Comparison of ENCODE assay signal across 10 cellular contexts in genomic region chr20:25297141-25297905, GRCh38. TPM values are rescaled to one million over a fixed set of nuclear protein-coding genes. Genes with fewer than 3 reads are reported as not detected.
DNase-seq lines count a peak whose midpoint lies in the region; ATAC-seq lines count a peak whose summit lies in the region.
"Had no signal": no experiment of that assay in that cellular context is flagged by ENCODE, and none has a peak within 500 bp of the region (broad histone marks: within the 10 kb centered on the region; RNA-seq: fewer than 3 reads in every experiment).

No MANE protein-coding gene starts in this region.

- H3K36me3 ChIP-seq in mucosa of rectum (ENCODE audit: control insufficient read depth in 2 of 2, insufficient read depth in 2 of 2, low read length in 2 of 2) = peaks cover 44 to 55% of the 10 kb centered on the region in 2 donors

- H3K4me3 Mint-ChIP-seq in T-helper 17 cell = no peak overlapping the region
- H3K4me3 Mint-ChIP-seq: activated CD4-positive, alpha-beta T cell treated with anti-CD3 and anti-CD28 coated beads, Interleukin-2, amount 10 ng/mL, durations not matched to agents 24 days and 14 days had no signal

- no peaks in the 10 kb centered on the region for H3K27me3 ChIP-seq in mucosa of rectum (ENCODE audit: control insufficient read depth in 2 of 2, insufficient read depth in 2 of 2, low read length in 2 of 2)

- DNase-seq in DMS53 (lab: John Stamatoyannopoulos, UW) (no peak), T-helper 17 cell (no peak)
- DNase-seq in NK-92 treated with Interleukin-12 subunit alpha and Interleukin-12 subunit beta, amount 100 ng/mL, for 24 hours (lab: John Stamatoyannopoulos, UW) = no peak

- H3K9me3 ChIP-seq in mucosa of rectum (ENCODE audit: control insufficient read depth in 2 of 2, low read length in 2 of 2) (no peaks in the 10 kb centered on the region), T-helper 17 cell (ENCODE audit: control insufficient read depth, low read length, poor library complexity, severe bottlenecking) (no peaks in the 10 kb centered on the region)

- no peak overlapping the region for H3K27ac Mint-ChIP-seq in T-helper 17 cell

- ATAC-seq in GM18517 (IDR thresholded peaks at IDR 0.05; ENCODE audit: unreplicated experiment) (peak; percentile 70), GM21529 (IDR thresholded peaks at IDR 0.05; ENCODE audit: unreplicated experiment) (peak; percentile 68), HG03571 (IDR thresholded peaks at IDR 0.05; ENCODE audit: unreplicated experiment) (peak; percentile 57), HG03521 (IDR thresholded peaks at IDR 0.05; ENCODE audit: unreplicated experiment) (no peak), T-helper 17 cell (no peak)

- H3K9ac ChIP-seq in mucosa of rectum (ENCODE audit: low read depth in 1 of 2, low read length in 2 of 2) = peak overlapping the region in 1 of 2 donors; percentile 24

- H3K27me3 Mint-ChIP-seq in T-helper 17 cell = no peaks in the 10 kb centered on the region
- H3K27me3 Mint-ChIP-seq: activated CD4-positive, alpha-beta T cell treated with anti-CD3 and anti-CD28 coated beads, Interleukin-2, amount 10 ng/mL, durations not matched to agents 24 days and 14 days had no signal

- no peak overlapping the region for H3K4me3 ChIP-seq in mucosa of rectum (ENCODE audit: low read length in 2 of 2)

- H3K4me1 Mint-ChIP-seq in T-helper 17 cell = peaks cover 4% of the 10 kb centered on the region
- H3K4me1 Mint-ChIP-seq: activated CD4-positive, alpha-beta T cell treated with anti-CD3 and anti-CD28 coated beads, Interleukin-2, amount 10 ng/mL, durations not matched to agents 24 days and 14 days had no signal

- peak overlapping the region; percentile 78 to 79 for H3K27ac ChIP-seq in mucosa of rectum (ENCODE audit: low read depth in 2 of 2, low read length in 2 of 2)
- H3K27ac ChIP-seq: HL-60 had no signal

- peaks cover 20% of the 10 kb centered on the region in 2 donors for H3K4me1 ChIP-seq in mucosa of rectum (ENCODE audit: control insufficient read depth in 2 of 2, insufficient read depth in 2 of 2, low read length in 2 of 2)

- H3K36me3 Mint-ChIP-seq in T-helper 17 cell (ENCODE audit: low read depth) = no peaks in the 10 kb centered on the region

RNA-seq across cellular contexts. Expression of gene PYGB, which starts 49.4 kb away (rescaled TPM):
- total RNA-seq in T-helper 17 cell = 10 to 100 TPM; 28.6 to 53.1 TPM

Comparison
In these comparisons a context has a peak if more than half of its experiments do, and no peak if none do; other contexts are left out.
1. ATAC-seq: peak in GM18517 (single experiment), GM21529 (single experiment) and HG03571 (single experiment); none in HG03521 (single experiment) and T-helper 17 cell (single experiment).